22 cellular contexts compared by ENCODE assay signal in the genomic region with DNA sequence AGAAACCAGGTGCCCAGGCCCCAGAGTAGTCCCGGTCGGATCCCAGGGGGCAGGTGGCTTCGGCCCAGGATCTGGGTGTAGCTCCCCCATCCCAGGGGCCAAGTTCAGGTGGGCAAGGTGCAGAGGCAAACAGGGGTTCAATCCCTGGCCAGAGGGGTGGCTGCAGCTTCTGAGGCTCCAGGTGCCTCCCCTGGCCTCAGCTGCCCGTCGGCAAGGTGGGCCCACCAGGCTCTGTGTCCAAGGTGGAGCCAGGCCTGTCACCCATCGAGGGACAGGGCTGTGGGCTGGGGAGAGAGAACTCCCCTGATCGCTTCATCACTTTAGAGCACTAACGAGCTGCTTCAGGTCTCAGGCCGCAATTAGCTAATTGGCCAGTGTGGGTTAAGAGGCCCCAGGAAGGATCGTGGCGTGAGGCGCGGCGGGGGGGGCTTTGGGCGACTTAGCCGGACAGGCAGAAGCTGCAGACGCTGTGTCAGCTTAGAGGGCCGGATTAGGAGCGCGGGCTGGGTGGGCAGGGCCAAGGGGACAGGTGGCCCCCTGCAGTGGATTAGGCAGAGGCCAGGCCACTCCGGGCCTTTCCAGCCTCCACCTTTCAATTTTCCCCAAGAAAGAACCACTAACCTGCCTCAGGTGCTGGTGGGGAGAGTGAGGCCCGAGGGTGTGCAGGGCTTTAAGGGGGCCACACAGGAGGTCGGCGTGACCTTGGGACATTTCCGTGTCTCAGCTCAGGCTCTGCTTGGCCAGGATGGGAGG. TPM values are rescaled to one million over a fixed set of nuclear protein-coding genes. Genes with fewer than 3 reads are reported as not detected.
DNase-seq lines count a peak whose midpoint lies in the region; ATAC-seq and TF ChIP-seq lines count a peak whose summit lies in the region.
"Had no signal": no experiment of that assay in that cellular context is flagged by ENCODE, and none has a peak within 500 bp of the region (broad histone marks: within the 10 kb centered on the region; RNA-seq: fewer than 3 reads in every experiment).

No MANE protein-coding gene starts in this region.

- H3K27ac Mint-ChIP-seq in activated T-helper 17 cell treated with anti-CD3 and anti-CD28 coated beads, Interleukin-2, amount 50 U/mL, for 72 hours = peak overlapping the region; percentile 17
- peak overlapping the region; percentile 1 for H3K27ac Mint-ChIP-seq in neural progenitor cell
- H3K27ac Mint-ChIP-seq: CD8-positive, alpha-beta T cell; HFFc6 had no signal

- H3K79me2 ChIP-seq in neural progenitor cell (ENCODE audit: low read depth) = no peaks in the 10 kb centered on the region

- H3K27ac ChIP-seq in neural progenitor cell = no peak overlapping the region
- H3K27ac ChIP-seq: BLaER1, Peyer's patch, SJSA1 had no signal

- no peaks in the 10 kb centered on the region for H3K27me3 Mint-ChIP-seq in activated T-helper 17 cell treated with anti-CD3 and anti-CD28 coated beads, Interleukin-2, amount 50 U/mL, for 72 hours
- H3K27me3 Mint-ChIP-seq in neural progenitor cell (ENCODE audit: insufficient read depth, low read depth) = peaks cover 4% of the 10 kb centered on the region

- H3K36me3 ChIP-seq in H7 (replicated peaks; ENCODE audit: control insufficient read depth, insufficient read depth, low read length) = no peaks in the 10 kb centered on the region
- no peaks in the 10 kb centered on the region for H3K36me3 ChIP-seq in neural progenitor cell
- H3K36me3 ChIP-seq: Peyer's patch, SJSA1 had no signal

- no peak overlapping the region for H3K9ac ChIP-seq in neural progenitor cell
- H3K9ac ChIP-seq: BLaER1 had no signal

- no peaks in the 10 kb centered on the region for H4K20me1 ChIP-seq in neural progenitor cell (ENCODE audit: low read depth)
- H4K20me1 ChIP-seq: BLaER1 had no signal

- no peaks in the 10 kb centered on the region for H3K36me3 Mint-ChIP-seq in activated T-helper 17 cell treated with anti-CD3 and anti-CD28 coated beads, Interleukin-2, amount 50 U/mL, for 72 hours (ENCODE audit: low read depth)
- no peaks in the 10 kb centered on the region for H3K36me3 Mint-ChIP-seq in neural progenitor cell

- peak; percentile 74 for DNase-seq in H7
- DNase-seq in NCI-H82 (lab: John Stamatoyannopoulos, UW) = peak; percentile 92
- DNase-seq in neural progenitor cell (ENCODE audit: low spot score) = peak; percentile 57
- DNase-seq in HuH-7 (ENCODE audit: low spot score) = no peak
- DNase-seq in KG1 (lab: John Stamatoyannopoulos, UW) = no peak
- DNase-seq: CD8-positive, alpha-beta T cell; DMS79 treated with DMSO at 0.1 percent for 48 hours; HFFc6; Karpas-422; NCI-H1048; NCI-H1694 treated with DMSO at 0.1 percent for 48 hours; NCI-H2227 treated with DMSO at 0.1 percent for 48 hours; NCI-H510A treated with DMSO at 0.1 percent for 48 hours; NCI-H774; Peyer's patch had no signal

- no peak overlapping the region for H3K4me2 ChIP-seq in neural progenitor cell
- H3K4me2 ChIP-seq: BLaER1 had no signal

- H2AFZ ChIP-seq in neural progenitor cell (replicated peaks) = no peak overlapping the region

- TF ChIP-seq CTCF in neural progenitor cell (IDR thresholded peaks at IDR 0.05) = no peak

- H3K4me3 Mint-ChIP-seq in activated T-helper 17 cell treated with anti-CD3 and anti-CD28 coated beads, Interleukin-2, amount 50 U/mL, for 72 hours = no peak overlapping the region
- H3K4me3 Mint-ChIP-seq in neural progenitor cell = no peak overlapping the region
- H3K4me3 Mint-ChIP-seq: CD8-positive, alpha-beta T cell; HFFc6 had no signal

- H3F3A ChIP-seq in neural progenitor cell (ENCODE audit: low read depth) = peaks cover 4% of the 10 kb centered on the region

- H3K27me3 ChIP-seq in H7 (ENCODE audit: control insufficient read depth, insufficient read depth, low read length) (no peaks in the 10 kb centered on the region), neural progenitor cell (no peaks in the 10 kb centered on the region)
- H3K27me3 ChIP-seq: BLaER1, Peyer's patch, SJSA1 had no signal

- no peaks in the 10 kb centered on the region for H3K9me3 Mint-ChIP-seq in activated T-helper 17 cell treated with anti-CD3 and anti-CD28 coated beads, Interleukin-2, amount 50 U/mL, for 72 hours
- H3K9me3 Mint-ChIP-seq in neural progenitor cell = no peaks in the 10 kb centered on the region
- H3K9me3 Mint-ChIP-seq: CD8-positive, alpha-beta T cell; HFFc6 had no signal

- no peaks in the 10 kb centered on the region for H3K4me1 Mint-ChIP-seq in activated T-helper 17 cell treated with anti-CD3 and anti-CD28 coated beads, Interleukin-2, amount 50 U/mL, for 72 hours
- H3K4me1 Mint-ChIP-seq in neural progenitor cell = peaks cover 7% of the 10 kb centered on the region

- H3K4me3 ChIP-seq in H7 (ENCODE audit: insufficient read depth, low read depth, low read length) = no peak overlapping the region
- H3K4me3 ChIP-seq in neural progenitor cell = no peak overlapping the region
- H3K4me3 ChIP-seq: BLaER1, Peyer's patch, SJSA1 had no signal

- no peak for ATAC-seq in activated T-helper 17 cell treated with anti-CD3 and anti-CD28 coated beads, Interleukin-2, amount 50 U/mL, for 72 hours (replicated peaks)
- ATAC-seq in HG03108 (IDR thresholded peaks at IDR 0.05; ENCODE audit: unreplicated experiment) = no peak
- ATAC-seq: CD8-positive, alpha-beta T cell had no signal

- H3K4me1 ChIP-seq in neural progenitor cell = peaks cover 14% of the 10 kb centered on the region
- H3K4me1 ChIP-seq: BLaER1, Peyer's patch, SJSA1 had no signal

- H3K9me3 ChIP-seq in neural progenitor cell (ENCODE audit: low read depth) = no peaks in the 10 kb centered on the region
- H3K9me3 ChIP-seq: Peyer's patch, SJSA1 had no signal

RNA-seq across cellular contexts. Expression of a gene that starts 2.8 kb away (rescaled TPM):
- not detected in 2 replicates for total RNA-seq in H7 (2014; rRNA removed; shearing (Covaris generic))
- total RNA-seq in activated T-helper 17 cell treated with anti-CD3 and anti-CD28 coated beads, Interleukin-2, amount 50 U/mL, for 72 hours = not detected
- total RNA-seq in neural progenitor cell (ENCODE audit: low replicate concordance) = not detected in 2 replicates
- total RNA-seq: A673; CD8-positive, alpha-beta T cell; H1; HFFc6; MCF 10A; Peyer's patch; SJSA1 had no signal

RNA-seq across cellular contexts. Expression of a gene that starts 11.4 kb away (rescaled TPM):
- total RNA-seq in H7 (2014; rRNA removed; shearing (Covaris generic)) = 19.1 and 22.8 TPM in 2 replicates
- total RNA-seq in activated T-helper 17 cell treated with anti-CD3 and anti-CD28 coated beads, Interleukin-2, amount 50 U/mL, for 72 hours = 10 to 100 TPM; 14.8 to 17.1 TPM
- total RNA-seq in neural progenitor cell (ENCODE audit: low replicate concordance) = 2.4 and 2.8 TPM in 2 replicates
- total RNA-seq: HFFc6, MCF 10A, SJSA1 had no signal

RNA-seq across cellular contexts. Expression of a gene that starts 12.3 kb away (rescaled TPM):
- 56.3 and 62.1 TPM in 2 replicates for total RNA-seq in H7 (2014; rRNA removed; shearing (Covaris generic))
- 10 to 100 TPM; 25.5 to 57.2 TPM for total RNA-seq in activated T-helper 17 cell treated with anti-CD3 and anti-CD28 coated beads, Interleukin-2, amount 50 U/mL, for 72 hours
- 15.1 and 21.4 TPM in 2 replicates for total RNA-seq in neural progenitor cell (ENCODE audit: low replicate concordance)

RNA-seq across cellular contexts. Expression of a gene that starts 13.3 kb away (rescaled TPM):
- 36.8 and 37.3 TPM in 2 replicates for total RNA-seq in H7 (2014; rRNA removed; shearing (Covaris generic))
- total RNA-seq in activated T-helper 17 cell treated with anti-CD3 and anti-CD28 coated beads, Interleukin-2, amount 50 U/mL, for 72 hours = 10 to 100 TPM; 49.3 to 75.0 TPM
- 17.3 and 41.1 TPM in 2 replicates for total RNA-seq in neural progenitor cell (ENCODE audit: low replicate concordance)

Comparison
In these comparisons a context has a peak if more than half of its experiments do, and no peak if none do; other contexts are left out.
1. DNase-seq: peak in H7 (single experiment), NCI-H82 (single experiment) and neural progenitor cell (single experiment); none in HuH-7 (single experiment) and KG1 (single experiment).